Comparison of ENCODE assay signal across 8 cellular contexts in the genomic region with DNA sequence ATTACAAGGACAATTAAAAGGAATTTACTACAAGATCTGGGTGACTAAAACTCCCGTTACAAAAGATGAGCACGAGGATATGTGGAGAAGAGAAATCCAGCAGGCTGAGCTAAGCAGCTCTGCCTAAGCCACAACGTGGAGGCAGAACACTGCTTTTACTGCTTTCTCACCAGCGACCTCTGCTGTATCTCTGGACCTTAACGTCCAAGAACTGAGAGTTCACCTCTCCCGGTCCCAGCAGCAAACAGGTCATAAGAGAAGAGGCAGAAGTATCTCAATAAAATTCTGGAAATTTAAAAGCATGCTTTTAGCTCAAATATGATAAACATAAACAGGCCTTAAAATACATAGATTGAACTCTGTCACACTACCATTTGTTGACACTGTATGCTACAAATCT.
DNase-seq lines count a peak whose midpoint lies in the region; ATAC-seq and TF ChIP-seq lines count a peak whose summit lies in the region.

No MANE protein-coding gene starts in this region.

- no peak overlapping the region for H3K4me3 Mint-ChIP-seq in MCF 10A (ENCODE audit: unreplicated experiment)
- H3K4me3 Mint-ChIP-seq in osteocyte (ENCODE audit: unreplicated experiment), result no peak overlapping the region

- BruUV-seq in MCF 10A (replicated peaks; lab: Mats Ljungman, UMichigan) (no TSS peak), OCI-LY7 (replicated peaks; lab: Mats Ljungman, UMichigan) (no TSS peak)

- H3K27ac Mint-ChIP-seq in MCF 10A (ENCODE audit: low read depth, unreplicated experiment), result no peak overlapping the region
- no peak overlapping the region for H3K27ac Mint-ChIP-seq in osteocyte (ENCODE audit: unreplicated experiment)

- H3K4me2 ChIP-seq in OCI-LY7 (ENCODE audit: low read length), result no peak overlapping the region

- no peaks in the 10 kb centered on the region for H3K79me2 ChIP-seq in OCI-LY7 (ENCODE audit: insufficient read depth, low read depth, low read length)

- TF ChIP-seq POLR2A in breast epithelium (IDR thresholded peaks at IDR 0.05), result no peak

- peaks cover 16% of the 10 kb centered on the region for H3K36me3 Mint-ChIP-seq in MCF 10A (ENCODE audit: insufficient read depth, unreplicated experiment)
- H3K36me3 Mint-ChIP-seq in osteocyte (ENCODE audit: unreplicated experiment), result peaks cover 13% of the 10 kb centered on the region

- H3K9me3 Mint-ChIP-seq in MCF 10A (ENCODE audit: unreplicated experiment) (no peaks in the 10 kb centered on the region), osteocyte (ENCODE audit: unreplicated experiment) (no peaks in the 10 kb centered on the region)

- TF ChIP-seq CTCF in MCF 10A (IDR thresholded peaks at IDR 0.05; ENCODE audit: unreplicated experiment) (peak; percentile 32), breast epithelium (IDR thresholded peaks at IDR 0.05) (no peak), OCI-LY7 (conservative IDR thresholded peaks at IDR 0.05; ENCODE audit: low read length) (peak; percentile 59), fibroblast of mammary gland (conservative IDR thresholded peaks at IDR 0.05; ENCODE audit: control insufficient read depth, insufficient read depth, low read depth, low read length) (peak; percentile 55), osteocyte (IDR thresholded peaks at IDR 0.05) (peak; percentile 57)

- H3K27ac ChIP-seq in breast epithelium, result no peak overlapping the region
- no peak overlapping the region for H3K27ac ChIP-seq in OCI-LY7 (ENCODE audit: low read depth, low read length, poor library complexity, severe bottlenecking)

- no peaks in the 10 kb centered on the region for H3K9me2 ChIP-seq in OCI-LY7 (ENCODE audit: insufficient read depth, low read length)

- H3K27me3 Mint-ChIP-seq in MCF 10A (ENCODE audit: insufficient read depth, unreplicated experiment) (no peaks in the 10 kb centered on the region), osteocyte (ENCODE audit: unreplicated experiment) (no peaks in the 10 kb centered on the region)

- POLR2A ChIA-PET in MCF 10A (lab: Yijun Ruan, JAX) (interaction anchor here (0.7 to 1.5 kb wide), 3 partner anchors 10 to 80 kb away, joined by 4 to 9 read pairs (median 5); no protein-coding TSS in a partner anchor), OCI-LY7 (lab: Charles Lee) (interaction anchor here (0.6 kb wide), 1 partner anchor 437 kb away, joined by 3 read pairs; no protein-coding TSS in a partner anchor)

- no peak for ATAC-seq in GM19324 (IDR thresholded peaks at IDR 0.05; ENCODE audit: low FRiP score, unreplicated experiment)

- no peaks in the 10 kb centered on the region for H3K27me3 ChIP-seq in breast epithelium

- no peak overlapping the region for H3K4me3 ChIP-seq in breast epithelium
- no peak overlapping the region for H3K4me3 ChIP-seq in OCI-LY7 (ENCODE audit: low read depth, low read length, poor library complexity, severe bottlenecking)
- no peak overlapping the region for H3K4me3 ChIP-seq in fibroblast of mammary gland (ENCODE audit: control insufficient read depth, low read depth, low read length)

- intact Hi-C loops in MCF 10A (cut with micrococcal nuclease), result loop anchor here (1.0 to 5.0 kb wide), 2 partner anchors 82 to 172 kb away; partner anchors contain the start of gene ADGRA3
- intact Hi-C loops in breast epithelium (cut with DNase I; ENCODE audit: low total_unique reads), result no loop called here
- intact Hi-C loops in OCI-LY7 (cut with micrococcal nuclease; ENCODE audit: unreplicated experiment), result no loop called here

- peak; percentile 54 for DNase-seq in MCF 10A (ENCODE audit: unreplicated experiment)
- no peak for DNase-seq in breast epithelium (ENCODE audit: low spot score in 2 of 2)
- DNase-seq in OCI-LY7 (ENCODE audit: low spot score), result peak; percentile 11
- peak; percentile 62 for DNase-seq in fibroblast of mammary gland (ENCODE audit: low read depth)
- DNase-seq in osteocyte (ENCODE audit: extremely low spot score, unreplicated experiment), result no peak
- no peak for DNase-seq in DMS153 (lab: John Stamatoyannopoulos, UW)
- no peak for DNase-seq in NCI-H1436 (lab: John Stamatoyannopoulos, UW)

- no peak overlapping the region for H2AFZ ChIP-seq in OCI-LY7 (ENCODE audit: low read length)

- H3K4me1 ChIP-seq in breast epithelium (no peaks in the 10 kb centered on the region), OCI-LY7 (ENCODE audit: insufficient read depth, low read length, poor library complexity, severe bottlenecking) (no peaks in the 10 kb centered on the region)

- H3K36me3 ChIP-seq in breast epithelium (peaks cover 7% of the 10 kb centered on the region), OCI-LY7 (ENCODE audit: insufficient read depth, low read length) (no peaks in the 10 kb centered on the region)

- no peaks in the 10 kb centered on the region for H3K9me3 ChIP-seq in breast epithelium
- H3K9me3 ChIP-seq in OCI-LY7 (ENCODE audit: low read length), result no peaks in the 10 kb centered on the region

- CTCF ChIA-PET in MCF 10A (lab: Yijun Ruan, JAX), result interaction anchor here (0.6 to 2.2 kb wide), 16 partner anchors 9 to 407 kb away, joined by 3 to 13 read pairs (median 3); no protein-coding TSS in a partner anchor
- CTCF ChIA-PET in OCI-LY7 (lab: Charles Lee; ENCODE audit: unreplicated experiment), result no interaction called here

- H4K20me1 ChIP-seq in OCI-LY7 (ENCODE audit: insufficient read depth, low read length), result no peaks in the 10 kb centered on the region

- H3K4me1 Mint-ChIP-seq in MCF 10A (ENCODE audit: insufficient read depth, unreplicated experiment), result no peaks in the 10 kb centered on the region
- no peaks in the 10 kb centered on the region for H3K4me1 Mint-ChIP-seq in osteocyte (ENCODE audit: unreplicated experiment)

Comparison
In these comparisons a context has a peak if more than half of its experiments do, and no peak if none do; other contexts are left out.
1. DNase-seq: peak in MCF 10A (single experiment), OCI-LY7 (single experiment) and fibroblast of mammary gland (single experiment); none in breast epithelium (0 of 2), osteocyte (single experiment), DMS153 (single experiment) and NCI-H1436 (single experiment).
2. CTCF ChIP-seq: peak in MCF 10A (single experiment), OCI-LY7 (single experiment), fibroblast of mammary gland (single experiment) and osteocyte (single experiment); none in breast epithelium (0 of 3).